ENCODE assay signal across 1 cellular context in the genomic region with DNA sequence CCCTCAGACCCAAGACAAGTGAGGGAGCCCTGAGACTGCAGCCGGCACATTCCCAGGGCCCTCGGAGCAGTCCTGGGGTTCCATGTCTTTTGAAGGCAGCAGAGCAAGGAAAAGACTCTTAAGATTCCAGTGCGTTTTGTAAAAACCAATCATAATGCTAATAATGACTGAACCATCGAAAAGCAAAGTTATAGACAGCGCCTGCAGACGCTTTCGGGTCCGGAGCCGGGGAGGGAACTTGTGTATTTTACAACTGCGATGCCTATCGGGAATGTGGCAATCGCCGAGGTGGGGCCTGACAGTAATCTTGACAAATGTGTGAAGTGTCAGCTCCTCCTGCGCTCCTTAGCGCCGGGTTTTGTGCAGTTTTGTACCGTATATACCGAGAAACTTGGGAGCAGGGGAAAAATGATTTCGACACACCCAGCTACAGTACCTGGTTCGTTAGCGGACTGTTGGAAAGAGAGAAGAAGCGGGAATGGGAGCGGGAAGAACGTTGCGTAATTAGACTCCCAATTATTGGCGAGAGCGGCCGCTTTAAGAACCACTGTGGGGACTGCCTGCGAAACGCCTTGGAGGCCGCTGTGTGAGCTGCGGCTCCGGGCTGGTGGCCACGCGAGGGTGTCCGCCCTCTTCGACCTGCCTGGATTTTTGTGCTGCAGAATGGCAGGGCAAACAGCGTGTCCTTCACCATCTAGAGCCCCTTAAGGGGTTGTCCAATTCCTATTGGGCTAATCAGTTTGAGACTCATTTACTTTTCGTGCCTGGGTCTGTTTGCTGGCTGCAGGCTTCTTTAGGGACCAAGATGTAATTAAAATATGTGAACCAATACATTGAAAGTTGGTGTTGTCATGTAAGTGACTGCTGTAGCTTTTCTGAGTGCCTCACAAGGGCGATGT.
TF ChIP-seq lines count a peak whose summit lies in the region.

No MANE protein-coding gene starts in this region.

TF ChIP-seq in HepG2, 621 proteins besides CTCF, POLR2A, EP300 and RAD21 (continued from another document and continues in another):
- TF ChIP-seq, protein P1, sequence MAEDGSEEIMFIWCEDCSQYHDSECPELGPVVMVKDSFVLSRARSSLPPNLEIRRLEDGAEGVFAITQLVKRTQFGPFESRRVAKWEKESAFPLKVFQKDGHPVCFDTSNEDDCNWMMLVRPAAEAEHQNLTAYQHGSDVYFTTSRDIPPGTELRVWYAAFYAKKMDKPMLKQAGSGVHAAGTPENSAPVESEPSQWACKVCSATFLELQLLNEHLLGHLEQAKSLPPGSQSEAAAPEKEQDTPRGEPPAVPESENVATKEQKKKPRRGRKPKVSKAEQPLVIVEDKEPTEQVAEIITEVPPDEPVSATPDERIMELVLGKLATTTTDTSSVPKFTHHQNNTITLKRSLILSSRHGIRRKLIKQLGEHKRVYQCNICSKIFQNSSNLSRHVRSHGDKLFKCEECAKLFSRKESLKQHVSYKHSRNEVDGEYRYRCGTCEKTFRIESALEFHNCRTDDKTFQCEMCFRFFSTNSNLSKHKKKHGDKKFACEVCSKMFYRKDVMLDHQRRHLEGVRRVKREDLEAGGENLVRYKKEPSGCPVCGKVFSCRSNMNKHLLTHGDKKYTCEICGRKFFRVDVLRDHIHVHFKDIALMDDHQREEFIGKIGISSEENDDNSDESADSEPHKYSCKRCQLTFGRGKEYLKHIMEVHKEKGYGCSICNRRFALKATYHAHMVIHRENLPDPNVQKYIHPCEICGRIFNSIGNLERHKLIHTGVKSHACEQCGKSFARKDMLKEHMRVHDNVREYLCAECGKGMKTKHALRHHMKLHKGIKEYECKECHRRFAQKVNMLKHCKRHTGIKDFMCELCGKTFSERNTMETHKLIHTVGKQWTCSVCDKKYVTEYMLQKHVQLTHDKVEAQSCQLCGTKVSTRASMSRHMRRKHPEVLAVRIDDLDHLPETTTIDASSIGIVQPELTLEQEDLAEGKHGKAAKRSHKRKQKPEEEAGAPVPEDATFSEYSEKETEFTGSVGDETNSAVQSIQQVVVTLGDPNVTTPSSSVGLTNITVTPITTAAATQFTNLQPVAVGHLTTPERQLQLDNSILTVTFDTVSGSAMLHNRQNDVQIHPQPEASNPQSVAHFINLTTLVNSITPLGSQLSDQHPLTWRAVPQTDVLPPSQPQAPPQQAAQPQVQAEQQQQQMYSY (CRISPR knock-in tag; IDR thresholded peaks at IDR 0.05): peak; percentile 67; the same call in 1 of the 2 replicates
- TF ChIP-seq PITX1 (CRISPR knock-in tag; IDR thresholded peaks at IDR 0.05): peak; percentile 75
- peak; percentile 18; the same call in 1 of the 2 replicates for TF ChIP-seq FOSL2 (CRISPR knock-in tag; IDR thresholded peaks at IDR 0.05)
- TF ChIP-seq AHR (CRISPR knock-in tag; IDR thresholded peaks at IDR 0.05): peak; percentile 84
- no peak for TF ChIP-seq ZNF720 (CRISPR knock-in tag; IDR thresholded peaks at IDR 0.05)
- peak; percentile 86 for TF ChIP-seq ZNF296 (CRISPR knock-in tag; conservative IDR thresholded peaks at IDR 0.05)
- TF ChIP-seq, protein P2, sequence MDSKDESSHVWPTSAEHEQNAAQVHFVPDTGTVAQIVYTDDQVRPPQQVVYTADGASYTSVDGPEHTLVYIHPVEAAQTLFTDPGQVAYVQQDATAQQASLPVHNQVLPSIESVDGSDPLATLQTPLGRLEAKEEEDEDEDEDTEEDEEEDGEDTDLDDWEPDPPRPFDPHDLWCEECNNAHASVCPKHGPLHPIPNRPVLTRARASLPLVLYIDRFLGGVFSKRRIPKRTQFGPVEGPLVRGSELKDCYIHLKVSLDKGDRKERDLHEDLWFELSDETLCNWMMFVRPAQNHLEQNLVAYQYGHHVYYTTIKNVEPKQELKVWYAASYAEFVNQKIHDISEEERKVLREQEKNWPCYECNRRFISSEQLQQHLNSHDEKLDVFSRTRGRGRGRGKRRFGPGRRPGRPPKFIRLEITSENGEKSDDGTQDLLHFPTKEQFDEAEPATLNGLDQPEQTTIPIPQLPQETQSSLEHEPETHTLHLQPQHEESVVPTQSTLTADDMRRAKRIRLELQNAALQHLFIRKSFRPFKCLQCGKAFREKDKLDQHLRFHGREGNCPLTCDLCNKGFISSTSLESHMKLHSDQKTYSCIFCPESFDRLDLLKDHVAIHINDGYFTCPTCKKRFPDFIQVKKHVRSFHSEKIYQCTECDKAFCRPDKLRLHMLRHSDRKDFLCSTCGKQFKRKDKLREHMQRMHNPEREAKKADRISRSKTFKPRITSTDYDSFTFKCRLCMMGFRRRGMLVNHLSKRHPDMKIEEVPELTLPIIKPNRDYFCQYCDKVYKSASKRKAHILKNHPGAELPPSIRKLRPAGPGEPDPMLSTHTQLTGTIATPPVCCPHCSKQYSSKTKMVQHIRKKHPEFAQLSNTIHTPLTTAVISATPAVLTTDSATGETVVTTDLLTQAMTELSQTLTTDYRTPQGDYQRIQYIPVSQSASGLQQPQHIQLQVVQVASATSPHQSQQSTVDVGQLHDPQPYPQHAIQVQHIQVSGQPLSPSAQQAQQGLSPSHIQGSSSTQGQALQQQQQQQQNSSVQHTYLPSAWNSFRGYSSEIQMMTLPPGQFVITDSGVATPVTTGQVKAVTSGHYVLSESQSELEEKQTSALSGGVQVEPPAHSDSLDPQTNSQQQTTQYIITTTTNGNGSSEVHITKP (CRISPR knock-in tag; IDR thresholded peaks at IDR 0.05; ENCODE audit: low read depth): peak; percentile 20; the same call in 1 of the 2 replicates
- TF ChIP-seq ZNF143 (CRISPR knock-in tag; IDR thresholded peaks at IDR 0.05): no peak
- peak; percentile 90 for TF ChIP-seq TBX2 (CRISPR knock-in tag; IDR thresholded peaks at IDR 0.05; ENCODE audit: borderline replicate concordance)
- peak; percentile 60; the same call in 1 of the 2 replicates for TF ChIP-seq ZNF674 (CRISPR knock-in tag; IDR thresholded peaks at IDR 0.05; ENCODE audit: low read depth)
- no peak for TF ChIP-seq MTA3 (CRISPR knock-in tag; IDR thresholded peaks at IDR 0.05)
- TF ChIP-seq ADNP (CRISPR knock-in tag; IDR thresholded peaks at IDR 0.05): no peak
- peak; percentile 38; the same call in 1 of the 2 replicates for TF ChIP-seq NPAS2 (CRISPR knock-in tag; IDR thresholded peaks at IDR 0.05; ENCODE audit: borderline replicate concordance)
- TF ChIP-seq, protein P3, sequence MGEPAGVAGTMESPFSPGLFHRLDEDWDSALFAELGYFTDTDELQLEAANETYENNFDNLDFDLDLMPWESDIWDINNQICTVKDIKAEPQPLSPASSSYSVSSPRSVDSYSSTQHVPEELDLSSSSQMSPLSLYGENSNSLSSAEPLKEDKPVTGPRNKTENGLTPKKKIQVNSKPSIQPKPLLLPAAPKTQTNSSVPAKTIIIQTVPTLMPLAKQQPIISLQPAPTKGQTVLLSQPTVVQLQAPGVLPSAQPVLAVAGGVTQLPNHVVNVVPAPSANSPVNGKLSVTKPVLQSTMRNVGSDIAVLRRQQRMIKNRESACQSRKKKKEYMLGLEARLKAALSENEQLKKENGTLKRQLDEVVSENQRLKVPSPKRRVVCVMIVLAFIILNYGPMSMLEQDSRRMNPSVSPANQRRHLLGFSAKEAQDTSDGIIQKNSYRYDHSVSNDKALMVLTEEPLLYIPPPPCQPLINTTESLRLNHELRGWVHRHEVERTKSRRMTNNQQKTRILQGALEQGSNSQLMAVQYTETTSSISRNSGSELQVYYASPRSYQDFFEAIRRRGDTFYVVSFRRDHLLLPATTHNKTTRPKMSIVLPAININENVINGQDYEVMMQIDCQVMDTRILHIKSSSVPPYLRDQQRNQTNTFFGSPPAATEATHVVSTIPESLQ (CRISPR knock-in tag; conservative IDR thresholded peaks at IDR 0.05): 0 out of 2 replicates have a peak, but pooled peaks have one; percentile 40
- TF ChIP-seq CEBPB (IDR thresholded peaks at IDR 0.05; ENCODE audit: borderline replicate concordance, low read depth, low read length): peak; percentile 93
- peak; percentile 27; the same call in 1 of the 2 replicates for TF ChIP-seq SMC3 (IDR thresholded peaks at IDR 0.05; ENCODE audit: low read length)
- peak; percentile 54; the same call in 1 of the 2 replicates for TF ChIP-seq ZBTB21 (CRISPR knock-in tag; IDR thresholded peaks at IDR 0.05)
- TF ChIP-seq ZFP1 (CRISPR knock-in tag; IDR thresholded peaks at IDR 0.05): no peak; the same call in 1 of the 2 replicates
- 0 out of 2 replicates have a peak, but pooled peaks have one; percentile 8 for TF ChIP-seq DPF2 (CRISPR knock-in tag; IDR thresholded peaks at IDR 0.05; ENCODE audit: borderline replicate concordance, low read depth)
- 0 out of 2 replicates have a peak, but pooled peaks have one; percentile 29 for TF ChIP-seq DR1 (CRISPR knock-in tag; IDR thresholded peaks at IDR 0.05)
- TF ChIP-seq U2AF1 (optimal IDR thresholded peaks at IDR 0.05; ENCODE audit: low read depth, low read length): peak; percentile 16
- no peak for TF ChIP-seq KAT8 (CRISPR knock-in tag; IDR thresholded peaks at IDR 0.05)
- TF ChIP-seq CENPT (CRISPR knock-in tag; IDR thresholded peaks at IDR 0.05; ENCODE audit: low read depth): no peak
- no peak; the same call in 1 of the 2 replicates for TF ChIP-seq SALL2 (CRISPR knock-in tag; IDR thresholded peaks at IDR 0.05)
- peak; percentile 76 for TF ChIP-seq CBX5 (CRISPR knock-in tag; IDR thresholded peaks at IDR 0.05; ENCODE audit: borderline replicate concordance)
- TF ChIP-seq ASH2L (IDR thresholded peaks at IDR 0.05; ENCODE audit: insufficient read length, low read depth, low read length): peak; percentile 69
- TF ChIP-seq, protein P4, sequence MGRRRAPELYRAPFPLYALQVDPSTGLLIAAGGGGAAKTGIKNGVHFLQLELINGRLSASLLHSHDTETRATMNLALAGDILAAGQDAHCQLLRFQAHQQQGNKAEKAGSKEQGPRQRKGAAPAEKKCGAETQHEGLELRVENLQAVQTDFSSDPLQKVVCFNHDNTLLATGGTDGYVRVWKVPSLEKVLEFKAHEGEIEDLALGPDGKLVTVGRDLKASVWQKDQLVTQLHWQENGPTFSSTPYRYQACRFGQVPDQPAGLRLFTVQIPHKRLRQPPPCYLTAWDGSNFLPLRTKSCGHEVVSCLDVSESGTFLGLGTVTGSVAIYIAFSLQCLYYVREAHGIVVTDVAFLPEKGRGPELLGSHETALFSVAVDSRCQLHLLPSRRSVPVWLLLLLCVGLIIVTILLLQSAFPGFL (CRISPR knock-in tag; IDR thresholded peaks at IDR 0.05): no peak
- TF ChIP-seq, protein P5, sequence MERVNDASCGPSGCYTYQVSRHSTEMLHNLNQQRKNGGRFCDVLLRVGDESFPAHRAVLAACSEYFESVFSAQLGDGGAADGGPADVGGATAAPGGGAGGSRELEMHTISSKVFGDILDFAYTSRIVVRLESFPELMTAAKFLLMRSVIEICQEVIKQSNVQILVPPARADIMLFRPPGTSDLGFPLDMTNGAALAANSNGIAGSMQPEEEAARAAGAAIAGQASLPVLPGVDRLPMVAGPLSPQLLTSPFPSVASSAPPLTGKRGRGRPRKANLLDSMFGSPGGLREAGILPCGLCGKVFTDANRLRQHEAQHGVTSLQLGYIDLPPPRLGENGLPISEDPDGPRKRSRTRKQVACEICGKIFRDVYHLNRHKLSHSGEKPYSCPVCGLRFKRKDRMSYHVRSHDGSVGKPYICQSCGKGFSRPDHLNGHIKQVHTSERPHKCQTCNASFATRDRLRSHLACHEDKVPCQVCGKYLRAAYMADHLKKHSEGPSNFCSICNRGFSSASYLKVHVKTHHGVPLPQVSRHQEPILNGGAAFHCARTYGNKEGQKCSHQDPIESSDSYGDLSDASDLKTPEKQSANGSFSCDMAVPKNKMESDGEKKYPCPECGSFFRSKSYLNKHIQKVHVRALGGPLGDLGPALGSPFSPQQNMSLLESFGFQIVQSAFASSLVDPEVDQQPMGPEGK (CRISPR knock-in tag; IDR thresholded peaks at IDR 0.05): peak; percentile 39
- TF ChIP-seq, protein P6, sequence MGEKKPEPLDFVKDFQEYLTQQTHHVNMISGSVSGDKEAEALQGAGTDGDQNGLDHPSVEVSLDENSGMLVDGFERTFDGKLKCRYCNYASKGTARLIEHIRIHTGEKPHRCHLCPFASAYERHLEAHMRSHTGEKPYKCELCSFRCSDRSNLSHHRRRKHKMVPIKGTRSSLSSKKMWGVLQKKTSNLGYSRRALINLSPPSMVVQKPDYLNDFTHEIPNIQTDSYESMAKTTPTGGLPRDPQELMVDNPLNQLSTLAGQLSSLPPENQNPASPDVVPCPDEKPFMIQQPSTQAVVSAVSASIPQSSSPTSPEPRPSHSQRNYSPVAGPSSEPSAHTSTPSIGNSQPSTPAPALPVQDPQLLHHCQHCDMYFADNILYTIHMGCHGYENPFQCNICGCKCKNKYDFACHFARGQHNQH (CRISPR knock-in tag; IDR thresholded peaks at IDR 0.05): peak; percentile 73; the same call in 1 of the 2 replicates
- TF ChIP-seq TAF1 (CRISPR knock-in tag; IDR thresholded peaks at IDR 0.05): peak; percentile 46; the same call in 1 of the 2 replicates
- 0 out of 2 replicates have a peak, but pooled peaks have one; percentile 35 for TF ChIP-seq ZNF644 (CRISPR knock-in tag; IDR thresholded peaks at IDR 0.05; ENCODE audit: low read depth)
- TF ChIP-seq, protein P7, sequence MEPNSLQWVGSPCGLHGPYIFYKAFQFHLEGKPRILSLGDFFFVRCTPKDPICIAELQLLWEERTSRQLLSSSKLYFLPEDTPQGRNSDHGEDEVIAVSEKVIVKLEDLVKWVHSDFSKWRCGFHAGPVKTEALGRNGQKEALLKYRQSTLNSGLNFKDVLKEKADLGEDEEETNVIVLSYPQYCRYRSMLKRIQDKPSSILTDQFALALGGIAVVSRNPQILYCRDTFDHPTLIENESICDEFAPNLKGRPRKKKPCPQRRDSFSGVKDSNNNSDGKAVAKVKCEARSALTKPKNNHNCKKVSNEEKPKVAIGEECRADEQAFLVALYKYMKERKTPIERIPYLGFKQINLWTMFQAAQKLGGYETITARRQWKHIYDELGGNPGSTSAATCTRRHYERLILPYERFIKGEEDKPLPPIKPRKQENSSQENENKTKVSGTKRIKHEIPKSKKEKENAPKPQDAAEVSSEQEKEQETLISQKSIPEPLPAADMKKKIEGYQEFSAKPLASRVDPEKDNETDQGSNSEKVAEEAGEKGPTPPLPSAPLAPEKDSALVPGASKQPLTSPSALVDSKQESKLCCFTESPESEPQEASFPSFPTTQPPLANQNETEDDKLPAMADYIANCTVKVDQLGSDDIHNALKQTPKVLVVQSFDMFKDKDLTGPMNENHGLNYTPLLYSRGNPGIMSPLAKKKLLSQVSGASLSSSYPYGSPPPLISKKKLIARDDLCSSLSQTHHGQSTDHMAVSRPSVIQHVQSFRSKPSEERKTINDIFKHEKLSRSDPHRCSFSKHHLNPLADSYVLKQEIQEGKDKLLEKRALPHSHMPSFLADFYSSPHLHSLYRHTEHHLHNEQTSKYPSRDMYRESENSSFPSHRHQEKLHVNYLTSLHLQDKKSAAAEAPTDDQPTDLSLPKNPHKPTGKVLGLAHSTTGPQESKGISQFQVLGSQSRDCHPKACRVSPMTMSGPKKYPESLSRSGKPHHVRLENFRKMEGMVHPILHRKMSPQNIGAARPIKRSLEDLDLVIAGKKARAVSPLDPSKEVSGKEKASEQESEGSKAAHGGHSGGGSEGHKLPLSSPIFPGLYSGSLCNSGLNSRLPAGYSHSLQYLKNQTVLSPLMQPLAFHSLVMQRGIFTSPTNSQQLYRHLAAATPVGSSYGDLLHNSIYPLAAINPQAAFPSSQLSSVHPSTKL (CRISPR knock-in tag; IDR thresholded peaks at IDR 0.05): peak; percentile 70
